In genomic region chr11:64072871-64073270, GRCh38 we compare ENCODE assay signal across 31 cellular contexts.
"Had no signal": no experiment of that assay in that cellular context is flagged by ENCODE, and none has a peak within 500 bp of the region (broad histone marks: within the 10 kb centered on the region; RNA-seq: fewer than 3 reads in every experiment).

No MANE protein-coding gene starts in this region.

- H3K4me1 ChIP-seq: SJSA1 had no signal

- H3K36me3 ChIP-seq: brain microvascular endothelial cell, MG63, SJSA1 had no signal

- H3K27ac ChIP-seq: brain microvascular endothelial cell, SJSA1, VCaP had no signal

- H3K9me3 ChIP-seq: MG63, SJSA1 had no signal

- DNase-seq: activated CD4-positive, alpha-beta T cell treated with anti-CD3 and anti-CD28 coated beads for 1 hour; activated CD4-positive, alpha-beta T cell treated with anti-CD3 and anti-CD28 coated beads, Interleukin-2, amount 10 ng/mL, durations not matched to agents 24 days and 14 days; activated CD4-positive, alpha-beta T cell treated with anti-CD3 and anti-CD28 coated beads, Interleukin-2, amount 50 U/mL, for 48 hours; activated CD4-positive, CD25-positive, alpha-beta regulatory T cell; activated CD8-positive, alpha-beta memory T cell treated with anti-CD3 and anti-CD28 coated beads, Interleukin-2, amount 50 U/mL, for 4 hours; activated CD8-positive, alpha-beta T cell treated with anti-CD3 and anti-CD28 coated beads, Interleukin-2, amount 10 ng/mL, durations not matched to agents 7 days and 5 days; activated gamma-delta T cell treated with Interleukin-2 at 50 U/mL for 16 hours; activated naive CD4-positive, alpha-beta T cell treated with anti-CD3 and anti-CD28 coated beads for 36 hours; activated naive CD8-positive, alpha-beta T cell treated with anti-CD3 and anti-CD28 coated beads, Interleukin-2, amount 50 U/mL, for 24 hours; activated T-cell treated with anti-CD3 and anti-CD28 coated beads for 4 hours; activated T-cell treated with anti-CD3 and anti-CD28 coated beads, Interleukin-2, amount 50 U/mL, for 4 hours; brain microvascular endothelial cell; Kasumi-1; KG1; MG63; NCI-H1092; NCI-H1436 treated with DMSO at 0.1 percent for 48 hours; NCI-H1694 treated with DMSO at 0.1 percent for 48 hours; NCI-H2029; NCI-H345; NCI-H524 treated with DMSO at 0.1 percent for 48 hours; SHP77; SW 1271; T-helper 1 cell; T-helper 2 cell; T-helper 9 cell had no signal

- H3K27me3 ChIP-seq: MG63, SJSA1 had no signal

- ATAC-seq: activated CD8-positive, alpha-beta T cell treated with anti-CD3 and anti-CD28 coated beads, Interleukin-2, amount 10 ng/mL, durations not matched to agents 7 days and 5 days; activated naive CD4-positive, alpha-beta T cell treated with anti-CD3 and anti-CD28 coated beads, Interleukin-2, amount 50 U/mL, for 72 hours; activated naive CD8-positive, alpha-beta T cell treated with anti-CD3 and anti-CD28 coated beads, Interleukin-2, amount 50 U/mL, for 24 hours; activated T-cell treated with anti-CD3 and anti-CD28 coated beads, Interleukin-2, amount 50 U/mL, for 4 hours; Panc1; SK-N-SH treated with all-trans-retinoic acid at 6 μM for 48 hours had no signal

- H3K4me3 ChIP-seq: MG63, SJSA1 had no signal
